10 cellular contexts compared by ENCODE assay signal in the genomic region with DNA sequence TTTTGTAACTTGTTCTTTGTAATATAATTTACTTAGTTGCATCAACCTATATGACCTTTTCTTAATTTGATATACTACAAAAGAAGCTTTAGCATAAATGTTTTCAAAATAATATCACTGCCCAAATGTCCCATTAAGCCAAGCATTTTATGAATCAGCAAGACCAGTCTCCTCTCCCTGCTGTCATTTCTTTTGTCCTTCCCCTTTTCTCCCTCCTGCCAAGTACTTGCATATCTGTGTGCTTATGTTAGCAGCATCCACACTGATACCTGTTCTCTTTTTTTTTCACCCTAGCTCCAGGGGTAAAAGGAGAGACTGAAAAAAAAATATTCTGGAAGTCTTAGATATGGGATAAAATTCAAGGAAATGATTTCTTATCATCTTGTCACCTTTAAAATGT.
A peak's percentile ranks its signal among the peaks of the same experiment; 100 is the strongest.
DNase-seq lines count a peak whose midpoint lies in the region; TF ChIP-seq lines count a peak whose summit lies in the region.
"Had no signal": no experiment of that assay in that cellular context is flagged by ENCODE, and none has a peak within 500 bp of the region (broad histone marks: within the 10 kb centered on the region; RNA-seq: fewer than 3 reads in every experiment).

No MANE protein-coding gene starts in this region.

- no peak for TF ChIP-seq CTCF in endodermal cell (conservative IDR thresholded peaks at IDR 0.05)
- no peak for TF ChIP-seq CTCF in nephron progenitor cell (IDR thresholded peaks at IDR 0.05)
- TF ChIP-seq CTCF in Caco-2 (IDR thresholded peaks at IDR 0.05; ENCODE audit: insufficient read depth in 1 of 2, low read depth in 1 of 2, low read length in 1 of 2, severe bottlenecking in 1 of 2, unreplicated experiment in 1 of 2): no peak

- no peaks in the 10 kb centered on the region for H3K27me3 Mint-ChIP-seq in endodermal cell (ENCODE audit: insufficient read depth)
- H3K27me3 Mint-ChIP-seq in nephron progenitor cell (ENCODE audit: low read depth, poor library complexity): no peaks in the 10 kb centered on the region
- H3K27me3 Mint-ChIP-seq in Caco-2 (ENCODE audit: insufficient read depth, unreplicated experiment): no peaks in the 10 kb centered on the region

- no peaks in the 10 kb centered on the region for H3K36me3 ChIP-seq in GM23248 (ENCODE audit: low read depth)
- H3K36me3 ChIP-seq in endodermal cell (ENCODE audit: control insufficient read depth, insufficient read depth, low read length): no peaks in the 10 kb centered on the region
- no peaks in the 10 kb centered on the region for H3K36me3 ChIP-seq in Caco-2 (ENCODE audit: control insufficient read depth, insufficient read depth, low read length)

- H3K9me3 Mint-ChIP-seq in endodermal cell (peaks cover 5% of the 10 kb centered on the region), nephron progenitor cell (peaks cover 17% of the 10 kb centered on the region), Caco-2 (ENCODE audit: unreplicated experiment) (no peaks in the 10 kb centered on the region)

- H3K27ac Mint-ChIP-seq in endodermal cell (peak overlapping the region; percentile 7), nephron progenitor cell (peak overlapping the region; percentile 14), Caco-2 (ENCODE audit: unreplicated experiment) (no peak overlapping the region)

- H3K9ac ChIP-seq in GM23248 (no peak overlapping the region), endodermal cell (ENCODE audit: extremely low read depth, low read length, poor library complexity, severe bottlenecking) (no peak overlapping the region)

- intact Hi-C loops in Caco-2 (cut with micrococcal nuclease; ENCODE audit: unreplicated experiment): no loop called here

- H2AFZ ChIP-seq in GM23248: no peak overlapping the region

- H4K20me1 ChIP-seq in GM23248 (ENCODE audit: insufficient read depth): peaks cover 12% of the 10 kb centered on the region; the same call in 1 of the 2 replicates

- no TSS peak for BruUV-seq in Caco-2 (replicated peaks; lab: Mats Ljungman, UMichigan)

- H3F3A ChIP-seq in GM23248 (ENCODE audit: insufficient read depth): peaks cover 28% of the 10 kb centered on the region

- H3K27ac ChIP-seq in GM23248 (peak overlapping the region; percentile 19), endodermal cell (ENCODE audit: low read depth, low read length) (no peak overlapping the region)

- H3K4me3 Mint-ChIP-seq in endodermal cell (no peak overlapping the region), nephron progenitor cell (no peak overlapping the region), Caco-2 (ENCODE audit: unreplicated experiment) (no peak overlapping the region)

- peaks cover 43% of the 10 kb centered on the region for H3K4me1 ChIP-seq in GM23248 (ENCODE audit: insufficient read depth)
- no peaks in the 10 kb centered on the region for H3K4me1 ChIP-seq in endodermal cell (ENCODE audit: control insufficient read depth, insufficient read depth, low read length)
- no peaks in the 10 kb centered on the region for H3K4me1 ChIP-seq in Caco-2

- POLR2A ChIA-PET in Caco-2 (lab: Charles Lee): no interaction called here

- CTCF ChIA-PET in Caco-2 (lab: Charles Lee): interaction anchor here (0.7 kb wide), 1 partner anchor 15 kb away, joined by 3 read pairs; no protein-coding TSS in a partner anchor

- H3K27me3 ChIP-seq in GM23248 (replicated peaks; ENCODE audit: insufficient read depth) (no peaks in the 10 kb centered on the region), endodermal cell (ENCODE audit: control insufficient read depth, insufficient read depth, low read length, poor library complexity, severe bottlenecking) (no peaks in the 10 kb centered on the region), Caco-2 (replicated peaks; ENCODE audit: control insufficient read depth, insufficient read depth, low read length) (no peaks in the 10 kb centered on the region)

- H3K79me2 ChIP-seq in GM23248 (ENCODE audit: insufficient read depth): peaks cover 99% of the 10 kb centered on the region

- H3K36me3 Mint-ChIP-seq in endodermal cell (ENCODE audit: low read depth): no peaks in the 10 kb centered on the region
- peaks cover 33% of the 10 kb centered on the region for H3K36me3 Mint-ChIP-seq in nephron progenitor cell (ENCODE audit: low read depth)
- H3K36me3 Mint-ChIP-seq in Caco-2 (ENCODE audit: insufficient read depth, unreplicated experiment): no peaks in the 10 kb centered on the region

- H3K9me3 ChIP-seq in GM23248 (ENCODE audit: low read depth): no peaks in the 10 kb centered on the region
- H3K9me3 ChIP-seq in endodermal cell (ENCODE audit: control insufficient read depth, low read length): peaks cover 7% of the 10 kb centered on the region
- H3K9me3 ChIP-seq in Caco-2: 0 out of 2 replicates have a peak, but pooled peaks cover 3% of the 10 kb centered on the region

- H3K9me2 ChIP-seq in GM23248 (ENCODE audit: insufficient read depth): no peaks in the 10 kb centered on the region

- H3K4me2 ChIP-seq in GM23248 (ENCODE audit: unreplicated experiment): peak overlapping the region; percentile 11

- in situ Hi-C loops in GM23248 (cut with MboI): no loop called here

- peak; percentile 76 for DNase-seq in GM23248
- peak; percentile 5 for DNase-seq in NOMO-1 treated with dmso at 0.1 percent for 144 hours (lab: John Stamatoyannopoulos, UW; ENCODE audit: unreplicated experiment)
- DNase-seq in endodermal cell: no peak
- no peak for DNase-seq in nephron progenitor cell
- no peak for DNase-seq in mesenteric fat pad (ENCODE audit: low spot score)
- no peak for DNase-seq in epidermal melanocyte (ENCODE audit: insufficient read length, low spot score)
- no peak for DNase-seq in activated gamma-delta T cell (lab: John Stamatoyannopoulos, UW)
- DNase-seq in Caco-2: no peak
- DNase-seq: activated naive CD4-positive, alpha-beta T cell; NK-92 treated with Interleukin-12 subunit alpha and Interleukin-12 subunit beta, amount 100 ng/mL, for 24 hours had no signal

- H3K4me3 ChIP-seq in GM23248 (no peak overlapping the region), endodermal cell (ENCODE audit: low read length) (no peak overlapping the region), Caco-2 (ENCODE audit: low read depth, low read length) (no peak overlapping the region)

- peaks cover 20% of the 10 kb centered on the region for H3K4me1 Mint-ChIP-seq in endodermal cell
- H3K4me1 Mint-ChIP-seq in nephron progenitor cell: peaks cover 40% of the 10 kb centered on the region
- peaks cover 6% of the 10 kb centered on the region for H3K4me1 Mint-ChIP-seq in Caco-2 (ENCODE audit: low read depth, unreplicated experiment)

Comparison
In these comparisons a context has a peak if more than half of its experiments do, and no peak if none do; other contexts are left out.
1. DNase-seq: peak in GM23248 (single experiment) and NOMO-1 treated with dmso at 0.1 percent for 144 hours (single experiment); none in endodermal cell (single experiment), nephron progenitor cell (single experiment), mesenteric fat pad (single experiment), epidermal melanocyte (single experiment), activated gamma-delta T cell (single experiment) and Caco-2 (0 of 2).